In the genomic region with DNA sequence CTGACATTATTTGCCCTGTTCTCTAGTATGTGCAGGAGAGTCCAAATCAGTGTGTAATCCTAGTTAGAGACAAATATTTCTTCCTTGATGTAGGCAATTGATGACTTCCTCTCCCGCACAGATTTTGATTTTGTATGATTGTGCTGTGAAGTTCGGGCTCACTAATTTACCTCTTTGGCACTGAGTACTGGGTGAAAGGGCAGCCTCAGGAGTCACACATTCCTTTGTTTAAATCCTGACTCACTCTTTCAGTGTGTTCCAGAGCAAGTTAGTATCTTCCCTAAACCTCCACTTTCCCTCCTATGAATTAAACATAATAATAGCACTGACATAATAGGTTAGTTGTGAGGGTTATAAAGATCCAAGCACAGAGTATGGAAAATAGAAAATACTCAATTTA, we compare ENCODE assay signal across 22 cellular contexts.
DNase-seq lines count a peak whose midpoint lies in the region.
"Had no signal": no experiment of that assay in that cellular context is flagged by ENCODE, and none has a peak within 500 bp of the region (broad histone marks: within the 10 kb centered on the region; RNA-seq: fewer than 3 reads in every experiment).

No MANE protein-coding gene starts in this region.

- H2AK5ac ChIP-seq in mesenchymal stem cell (ENCODE audit: low read length, severe bottlenecking): no peak overlapping the region

- H2BK15ac ChIP-seq in mesenchymal stem cell (ENCODE audit: low read depth, poor library complexity, severe bottlenecking): no peak overlapping the region

- H3K4me3 ChIP-seq in mesenchymal stem cell (ENCODE audit: insufficient read depth in 1 of 2, low read depth in 1 of 2, low read length in 2 of 2): no peak overlapping the region
- H3K4me3 ChIP-seq: body of pancreas, colonic mucosa, left ventricle myocardium inferior, SJCRH30 had no signal

- no peak overlapping the region for H3K4ac ChIP-seq in mesenchymal stem cell (ENCODE audit: low read depth in 1 of 2, low read length in 2 of 2)

- H3K4me1 ChIP-seq in mesenchymal stem cell (ENCODE audit: control insufficient read depth, insufficient read depth, low read depth, low read length): no peaks in the 10 kb centered on the region
- H3K4me1 ChIP-seq: body of pancreas, colonic mucosa, left ventricle myocardium inferior, SJCRH30 had no signal

- no peak overlapping the region for H3K23ac ChIP-seq in mesenchymal stem cell (ENCODE audit: low read length in 2 of 2)

- no peak overlapping the region for H4K91ac ChIP-seq in mesenchymal stem cell (ENCODE audit: low read length)

- no peak overlapping the region for H3K27ac ChIP-seq in mesenchymal stem cell (ENCODE audit: low read length, poor library complexity, severe bottlenecking)
- H3K27ac ChIP-seq: body of pancreas, colonic mucosa, left ventricle myocardium inferior, neutrophil, SJCRH30 had no signal

- H3K18ac ChIP-seq in mesenchymal stem cell (ENCODE audit: low read depth in 1 of 2, low read length in 2 of 2): no peak overlapping the region

- no peak overlapping the region for H2BK120ac ChIP-seq in mesenchymal stem cell (ENCODE audit: low read depth, low read length)

- H3K9ac ChIP-seq in mesenchymal stem cell (ENCODE audit: low read length): no peak overlapping the region

- WGBS in mesenchymal stem cell: 0% methylated on average over 1 of the region's 2 CpGs

- H3K4me2 ChIP-seq in mesenchymal stem cell (ENCODE audit: low read length, poor library complexity, severe bottlenecking): no peak overlapping the region

- no peaks in the 10 kb centered on the region for H3K27me3 ChIP-seq in mesenchymal stem cell (ENCODE audit: control insufficient read depth in 1 of 2, insufficient read depth in 1 of 2, low read length in 2 of 2)
- H3K27me3 ChIP-seq: body of pancreas, colonic mucosa, neutrophil, SJCRH30 had no signal

- no peak overlapping the region for H4K8ac ChIP-seq in mesenchymal stem cell (ENCODE audit: low read length)

- no peaks in the 10 kb centered on the region for H3K9me3 ChIP-seq in mesenchymal stem cell (ENCODE audit: control insufficient read depth, low read length)
- H3K9me3 ChIP-seq: body of pancreas, colonic mucosa, left ventricle myocardium inferior, neutrophil, SJCRH30 had no signal

- H3K79me1 ChIP-seq in mesenchymal stem cell (replicated peaks; ENCODE audit: low read length, poor library complexity, severe bottlenecking): no peaks in the 10 kb centered on the region

- DNase-seq in EL: peak; percentile 4
- peak; percentile 2 for DNase-seq in M059J (ENCODE audit: low read depth)
- peak; percentile 13 for DNase-seq in dermis blood vessel endothelial cell
- peak; percentile 25 for DNase-seq in mesenchymal stem cell
- DNase-seq in NCI-H1092 treated with DMSO at 0.1 percent for 48 hours (lab: John Stamatoyannopoulos, UW): no peak
- no peak for DNase-seq in stimulated activated CD8-positive, alpha-beta memory T cell treated with anti-CD3 and anti-CD28 coated beads, Interleukin-4, amount 100 ng/mL, for 48 hours
- DNase-seq in activated CD4-positive, alpha-beta T cell treated with anti-CD3 and anti-CD28 coated beads for 48 hours: no peak
- no peak for DNase-seq in GM03348 (ENCODE audit: low spot score)
- DNase-seq: activated CD4-positive, CD25-positive, alpha-beta regulatory T cell; activated CD8-positive, alpha-beta T cell treated with anti-CD3 and anti-CD28 coated beads for 36 hours; activated T-cell treated with anti-CD3 and anti-CD28 coated beads, Interleukin-2, amount 50 U/mL, for 1 hour; body of pancreas; colonic mucosa; DMS79 treated with DMSO at 0.1 percent for 48 hours; foreskin melanocyte; left ventricle myocardium inferior; MM.1S; NCI-H146; NCI-H774; SJCRH30; stimulated activated CD4-positive, alpha-beta T cell treated with anti-CD3 and anti-CD28 coated beads, Interleukin-12 subunit alpha, Interleukin-12 subunit beta, amount 100 ng/mL, for 4 hours had no signal

- H3K36me3 ChIP-seq in mesenchymal stem cell (ENCODE audit: control insufficient read depth in 1 of 2, insufficient read depth in 2 of 2, low read depth in 1 of 2, low read length in 2 of 2): no peaks in the 10 kb centered on the region
- H3K36me3 ChIP-seq: colonic mucosa, left ventricle myocardium inferior, neutrophil, SJCRH30 had no signal

- H2BK5ac ChIP-seq in mesenchymal stem cell (ENCODE audit: low read depth, low read length, poor library complexity, severe bottlenecking): no peak overlapping the region

- no peak overlapping the region for H2AFZ ChIP-seq in mesenchymal stem cell (ENCODE audit: low read depth, low read length)

- H3K14ac ChIP-seq in mesenchymal stem cell (ENCODE audit: low read length in 2 of 2): no peak overlapping the region

- H2BK12ac ChIP-seq in mesenchymal stem cell (ENCODE audit: low read length in 2 of 2): no peak overlapping the region

Comparison
In these comparisons a context has a peak if more than half of its experiments do, and no peak if none do; other contexts are left out.
1. DNase-seq: peak in EL (single experiment), M059J (single experiment), dermis blood vessel endothelial cell (single experiment) and mesenchymal stem cell (single experiment); none in NCI-H1092 treated with DMSO at 0.1 percent for 48 hours (single experiment), stimulated activated CD8-positive, alpha-beta memory T cell treated with anti-CD3 and anti-CD28 coated beads, Interleukin-4, amount 100 ng/mL, for 48 hours (single experiment), activated CD4-positive, alpha-beta T cell treated with anti-CD3 and anti-CD28 coated beads for 48 hours (single experiment) and GM03348 (single experiment).